ENCODE assay signal across 8 cellular contexts in the genomic region with DNA sequence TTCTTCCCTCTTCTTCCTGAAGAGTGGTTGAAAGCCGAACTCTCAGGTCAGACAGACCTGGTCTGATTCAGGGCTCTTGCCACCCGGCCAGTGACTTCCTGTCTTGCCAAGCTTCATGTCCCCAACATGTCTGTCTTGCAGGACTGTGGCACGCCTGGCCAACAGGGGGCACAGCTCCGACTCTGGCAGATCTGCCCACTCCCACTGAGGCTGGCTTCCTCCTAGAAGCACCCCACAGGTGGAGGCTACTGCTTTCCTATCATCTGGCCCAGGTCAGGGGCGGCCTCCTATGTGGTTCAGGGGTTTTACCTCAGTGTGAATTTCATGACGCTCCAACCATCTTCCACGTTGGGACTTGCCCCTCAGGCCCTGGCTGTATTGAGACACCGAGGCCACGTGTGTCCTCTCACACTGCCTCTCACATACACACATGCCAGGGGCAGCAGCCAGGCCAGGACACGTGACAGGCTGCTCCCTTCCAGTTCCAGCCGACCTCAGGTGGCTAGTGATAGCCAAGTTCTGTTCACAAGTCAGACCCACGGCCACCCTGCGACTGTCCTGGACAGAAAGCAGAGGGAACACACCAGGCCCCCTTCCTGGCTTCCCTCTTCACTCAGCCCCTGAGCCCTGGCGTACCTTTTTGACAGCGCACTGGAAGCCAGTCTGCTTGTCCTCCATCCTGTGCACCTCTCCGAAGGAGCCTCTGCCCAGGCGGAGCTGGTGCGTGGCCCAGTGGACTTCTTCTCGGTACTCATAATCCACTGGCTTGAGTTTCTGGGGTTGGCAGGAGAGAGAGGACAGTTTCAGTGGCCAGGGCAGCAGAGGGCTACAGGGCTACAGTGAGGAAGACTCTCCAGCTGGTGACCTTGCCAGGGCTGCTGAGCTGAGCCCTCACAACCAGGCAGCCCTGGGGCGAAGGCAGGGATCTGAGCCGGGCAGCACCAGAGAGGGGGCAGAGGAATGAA. TPM values are rescaled to one million over a fixed set of nuclear protein-coding genes. Genes with fewer than 3 reads are reported as not detected.
DNase-seq lines count a peak whose midpoint lies in the region; ATAC-seq and TF ChIP-seq lines count a peak whose summit lies in the region.

No MANE protein-coding gene starts in this region.

- WGBS in SK-N-SH (ENCODE audit: low lambda C conversion rate): 89% methylated on average over 18 of the region's 21 CpGs

- no peak overlapping the region; a peak in 1 of 4 replicates for H3K27ac ChIP-seq in SK-N-SH (ENCODE audit: low read depth in 2 of 2, low read length in 1 of 2)

- no peak for TF ChIP-seq EP300 in SK-N-SH (IDR thresholded peaks at IDR 0.05; ENCODE audit: borderline replicate concordance in 1 of 2, low read depth in 1 of 2, low read length in 1 of 2)

- TF ChIP-seq RAD21 in SK-N-SH (IDR thresholded peaks at IDR 0.05; ENCODE audit: low read length): peak; percentile 24; the same call in 1 of the 2 replicates

- H4K20me1 ChIP-seq in SK-N-SH (ENCODE audit: insufficient read depth): 0 out of 2 replicates have a peak, but pooled peaks cover 3% of the 10 kb centered on the region

- no peaks in the 10 kb centered on the region for H3K9me3 Mint-ChIP-seq in dendritic cell treated with granulocyte-macrophage colony-stimulating factor and Interleukin-4, amounts not matched to agents 40 ng/mL and 50 ng/mL, for 4 days
- no peaks in the 10 kb centered on the region for H3K9me3 Mint-ChIP-seq in progenitor cell of endocrine pancreas (ENCODE audit: low read depth)

- POLR2A ChIA-PET in GM10248 (lab: Yijun Ruan, JAX) (interaction anchor here (0.5 to 1.1 kb wide), 2 partner anchors 28 to 136 kb away, joined by 3 to 6 read pairs; a partner anchor contains a TSS), SK-N-SH (lab: Yijun Ruan, JAX) (no interaction called here)

- H3K4me3 Mint-ChIP-seq in dendritic cell treated with granulocyte-macrophage colony-stimulating factor and Interleukin-4, amounts not matched to agents 40 ng/mL and 50 ng/mL, for 4 days: no peak overlapping the region
- no peak overlapping the region for H3K4me3 Mint-ChIP-seq in progenitor cell of endocrine pancreas (ENCODE audit: low read depth)

- H2AFZ ChIP-seq in SK-N-SH (ENCODE audit: low read depth): no peak overlapping the region

- TF ChIP-seq CTCF in GM10248 (IDR thresholded peaks at IDR 0.05; ENCODE audit: control extremely low read depth, extremely low read depth, low read depth, missing control alignments) (peak; percentile 32), SK-N-SH (IDR thresholded peaks at IDR 0.05) (peak; percentile 42), progenitor cell of endocrine pancreas (IDR thresholded peaks at IDR 0.05; ENCODE audit: unreplicated experiment) (peak; percentile 19)

- H3K9me2 ChIP-seq in SK-N-SH: no peaks in the 10 kb centered on the region

- H3K27ac Mint-ChIP-seq in dendritic cell treated with granulocyte-macrophage colony-stimulating factor and Interleukin-4, amounts not matched to agents 40 ng/mL and 50 ng/mL, for 4 days: peak overlapping the region; percentile 50
- peak overlapping the region; percentile 65 for H3K27ac Mint-ChIP-seq in progenitor cell of endocrine pancreas

- H3K27me3 Mint-ChIP-seq in dendritic cell treated with granulocyte-macrophage colony-stimulating factor and Interleukin-4, amounts not matched to agents 40 ng/mL and 50 ng/mL, for 4 days: no peaks in the 10 kb centered on the region
- H3K27me3 Mint-ChIP-seq in progenitor cell of endocrine pancreas: no peaks in the 10 kb centered on the region

- H3K4me3 ChIP-seq in SK-N-SH (ENCODE audit: low read depth in 2 of 2, low read length in 1 of 2): no peak overlapping the region

- no peaks in the 10 kb centered on the region for H3K9me3 ChIP-seq in SK-N-SH

- intact Hi-C loops in dendritic cell treated with granulocyte-macrophage colony-stimulating factor and Interleukin-4, amounts not matched to agents 40 ng/mL and 50 ng/mL, for 4 days (cut with micrococcal nuclease): loop anchor here (2.0 kb wide), 1 partner anchor 100 kb away; no protein-coding TSS in a partner anchor

- peaks cover 18% of the 10 kb centered on the region for H3K79me2 ChIP-seq in SK-N-SH (ENCODE audit: insufficient read depth)

- peaks cover 22% of the 10 kb centered on the region for H3F3A ChIP-seq in SK-N-SH (replicated peaks; ENCODE audit: insufficient read depth)

- H3K4me1 Mint-ChIP-seq in dendritic cell treated with granulocyte-macrophage colony-stimulating factor and Interleukin-4, amounts not matched to agents 40 ng/mL and 50 ng/mL, for 4 days (ENCODE audit: low read depth): peaks cover 42% of the 10 kb centered on the region
- no peaks in the 10 kb centered on the region for H3K4me1 Mint-ChIP-seq in progenitor cell of endocrine pancreas (ENCODE audit: low read depth)

- H3K4me1 ChIP-seq in SK-N-SH (ENCODE audit: control insufficient read depth in 1 of 2, insufficient read depth in 2 of 2, low read depth in 1 of 2, low read length in 1 of 2): peaks cover 0 to 36% of the 10 kb centered on the region in 2 experiments; a peak in 2 of 4 replicates

- peaks cover 100% of the 10 kb centered on the region for H3K36me3 Mint-ChIP-seq in dendritic cell treated with granulocyte-macrophage colony-stimulating factor and Interleukin-4, amounts not matched to agents 40 ng/mL and 50 ng/mL, for 4 days (ENCODE audit: low read depth)
- H3K36me3 Mint-ChIP-seq in progenitor cell of endocrine pancreas (ENCODE audit: insufficient read depth): peaks cover 14% of the 10 kb centered on the region

- DNase-seq in GM10248 (ENCODE audit: extremely low spot score) (no peak), SK-N-SH (no peak), progenitor cell of endocrine pancreas (ENCODE audit: low spot score, unreplicated experiment) (no peak), NCI-H187 treated with DMSO at 0.1 percent for 48 hours (lab: John Stamatoyannopoulos, UW) (no peak), GM19238 (ENCODE audit: insufficient read length, low spot score) (no peak), glomerular visceral epithelial cell (ENCODE audit: extremely low spot score) (no peak)

- peaks cover 54 to 60% of the 10 kb centered on the region in 2 experiments for H3K36me3 ChIP-seq in SK-N-SH (replicated peaks in 1 of 2; ENCODE audit: control insufficient read depth in 1 of 2, insufficient read depth in 2 of 2, low read length in 1 of 2)

- no peak overlapping the region for H3K9ac ChIP-seq in SK-N-SH

- ATAC-seq in HG03469 (IDR thresholded peaks at IDR 0.05; ENCODE audit: unreplicated experiment): no peak

- H3K27me3 ChIP-seq in SK-N-SH (ENCODE audit: insufficient read depth): no peaks in the 10 kb centered on the region

- H3K4me2 ChIP-seq in SK-N-SH: no peak overlapping the region

- CTCF ChIA-PET in GM10248 (lab: Yijun Ruan, JAX) (interaction anchor here (0.7 to 28.2 kb wide), 9 partner anchors 10 to 149 kb away, joined by 3 to 497 read pairs (median 3); a partner anchor contains a TSS), SK-N-SH (lab: Yijun Ruan, JAX) (interaction anchor here (0.6 to 3.3 kb wide), 11 partner anchors 15 to 1432 kb away, joined by 3 to 17 read pairs (median 3); a partner anchor contains a TSS)

TF ChIP-seq in SK-N-SH, 30 proteins besides CTCF, POLR2A, EP300 and RAD21:
- no peak for TF ChIP-seq YY1 (IDR thresholded peaks at IDR 0.05; ENCODE audit: low read depth)
- TF ChIP-seq SMC3 (IDR thresholded peaks at IDR 0.05; ENCODE audit: low read depth, low read length): peak; percentile 20; the same call in 1 of the 2 replicates
- TF ChIP-seq RCOR1 (IDR thresholded peaks at IDR 0.05; ENCODE audit: low read length): no peak
- TF ChIP-seq EZH2phosphoT487 (IDR thresholded peaks at IDR 0.05; ENCODE audit: borderline replicate concordance, low read depth): no peak

RNA-seq across cellular contexts. Expression of a gene that starts 22.6 kb away (rescaled TPM):
- 0.08 TPM in 1 of 2 replicates, not detected in the other for polyA plus RNA-seq in SK-N-SH (2012; rRNA removed)
- polyA plus RNA-seq in SK-N-SH (2012; cell fraction: cytosol; rRNA removed): not detected in 2 replicates
- polyA plus RNA-seq in SK-N-SH (2012; cell fraction: nucleus; rRNA removed): 0.10 TPM in 1 of 2 replicates, not detected in the other
- total RNA-seq in progenitor cell of endocrine pancreas: 0.24 TPM in 1 of 2 replicates, not detected in the other

RNA-seq across cellular contexts. Expression of a gene that starts 32.4 kb away (rescaled TPM):
- polyA plus RNA-seq in SK-N-SH (2012; rRNA removed): 11.9 and 13.7 TPM in 2 replicates
- polyA plus RNA-seq in SK-N-SH (2012; cell fraction: cytosol; rRNA removed): 4.4 and 7.2 TPM in 2 replicates
- 51.1 and 59.6 TPM in 2 replicates for polyA plus RNA-seq in SK-N-SH (2012; cell fraction: nucleus; rRNA removed)
- total RNA-seq in progenitor cell of endocrine pancreas: 7.8 and 8.7 TPM in 2 replicates
